8 cellular contexts compared by ENCODE assay signal in genomic region chr17:78314683-78315354, GRCh38. TPM values are rescaled to one million over a fixed set of nuclear protein-coding genes. Genes with fewer than 3 reads are reported as not detected.
DNase-seq lines count a peak whose midpoint lies in the region; ATAC-seq and TF ChIP-seq lines count a peak whose summit lies in the region.
"Had no signal": no experiment of that assay in that cellular context is flagged by ENCODE, and none has a peak within 500 bp of the region (broad histone marks: within the 10 kb centered on the region; RNA-seq: fewer than 3 reads in every experiment).

No MANE protein-coding gene starts in this region.

- TF ChIP-seq CTCF in HFF-Myc (IDR thresholded peaks at IDR 0.05; ENCODE audit: low read depth, low read length, missing control alignments) (peak; percentile 6), foreskin keratinocyte (conservative IDR thresholded peaks at IDR 0.05) (no peak)

- H3K27me3 ChIP-seq in foreskin keratinocyte, result peaks cover 4% of the 10 kb centered on the region

- peaks cover 38% of the 10 kb centered on the region for H3K4me1 Mint-ChIP-seq in stimulated activated effector memory CD8-positive, alpha-beta T cell treated with anti-CD3 and anti-CD28 coated beads, Interleukin-12 subunit alpha, Interleukin-12 subunit beta, amount 100 ng/mL, for 72 hours

- H3K9me3 Mint-ChIP-seq in stimulated activated effector memory CD8-positive, alpha-beta T cell treated with anti-CD3 and anti-CD28 coated beads, Interleukin-12 subunit alpha, Interleukin-12 subunit beta, amount 100 ng/mL, for 72 hours, result no peaks in the 10 kb centered on the region

- no peak for DNase-seq in HFF-Myc (ENCODE audit: extremely low read depth, low read depth)
- peak; percentile 34 to 40 for DNase-seq in activated CD4-positive, alpha-beta T cell treated with anti-CD3 and anti-CD28 coated beads, Interleukin-2, amount 50 U/mL, for 48 hours
- no peak for DNase-seq in foreskin keratinocyte
- no peak for DNase-seq in stimulated activated effector memory CD8-positive, alpha-beta T cell treated with anti-CD3 and anti-CD28 coated beads, Interleukin-12 subunit alpha, Interleukin-12 subunit beta, amount 100 ng/mL, for 72 hours (ENCODE audit: low spot score in 2 of 2)
- DNase-seq in Ammon's horn (ENCODE audit: low spot score), result no peak
- DNase-seq in AML-193 (lab: John Stamatoyannopoulos, UW), result no peak
- DNase-seq in NCI-H2107 treated with DMSO at 0.1 percent for 48 hours (lab: John Stamatoyannopoulos, UW; ENCODE audit: unreplicated experiment), result no peak

- H3K36me3 Mint-ChIP-seq in stimulated activated effector memory CD8-positive, alpha-beta T cell treated with anti-CD3 and anti-CD28 coated beads, Interleukin-12 subunit alpha, Interleukin-12 subunit beta, amount 100 ng/mL, for 72 hours, result no peaks in the 10 kb centered on the region

- no peak for ATAC-seq in foreskin keratinocyte
- no peak for ATAC-seq in stimulated activated effector memory CD8-positive, alpha-beta T cell treated with anti-CD3 and anti-CD28 coated beads, Interleukin-12 subunit alpha, Interleukin-12 subunit beta, amount 100 ng/mL, for 72 hours

- peak overlapping the region; percentile 59 for H3K4me3 Mint-ChIP-seq in stimulated activated effector memory CD8-positive, alpha-beta T cell treated with anti-CD3 and anti-CD28 coated beads, Interleukin-12 subunit alpha, Interleukin-12 subunit beta, amount 100 ng/mL, for 72 hours

- H3K4me3 ChIP-seq in HFF-Myc (replicated peaks; ENCODE audit: low read depth, low read length), result no peak overlapping the region; the same call in 1 of the 2 replicates
- H3K4me3 ChIP-seq: lung had no signal

- peaks cover 16% of the 10 kb centered on the region for H3K4me1 ChIP-seq in foreskin keratinocyte

- peak overlapping the region; percentile 26 for H3K27ac Mint-ChIP-seq in stimulated activated effector memory CD8-positive, alpha-beta T cell treated with anti-CD3 and anti-CD28 coated beads, Interleukin-12 subunit alpha, Interleukin-12 subunit beta, amount 100 ng/mL, for 72 hours

- H3K27ac ChIP-seq in foreskin keratinocyte, result peak overlapping the region; percentile 93

RNA-seq across cellular contexts. Expression of gene SOCS3, which starts 45.1 kb away (rescaled TPM):
- total RNA-seq in foreskin keratinocyte, result 3.7 and 3.9 TPM in 2 replicates
- 1.7 and 2.4 TPM in 2 replicates for polyA plus RNA-seq in foreskin keratinocyte

Comparison
In these comparisons a context has a peak if more than half of its experiments do, and no peak if none do; other contexts are left out.
1. DNase-seq: peak in activated CD4-positive, alpha-beta T cell treated with anti-CD3 and anti-CD28 coated beads, Interleukin-2, amount 50 U/mL, for 48 hours (2 of 2); none in HFF-Myc (single experiment), foreskin keratinocyte (0 of 2), stimulated activated effector memory CD8-positive, alpha-beta T cell treated with anti-CD3 and anti-CD28 coated beads, Interleukin-12 subunit alpha, Interleukin-12 subunit beta, amount 100 ng/mL, for 72 hours (0 of 2), Ammon's horn (single experiment), AML-193 (0 of 2) and NCI-H2107 treated with DMSO at 0.1 percent for 48 hours (single experiment).